19 cellular contexts compared by ENCODE assay signal in the genomic region with DNA sequence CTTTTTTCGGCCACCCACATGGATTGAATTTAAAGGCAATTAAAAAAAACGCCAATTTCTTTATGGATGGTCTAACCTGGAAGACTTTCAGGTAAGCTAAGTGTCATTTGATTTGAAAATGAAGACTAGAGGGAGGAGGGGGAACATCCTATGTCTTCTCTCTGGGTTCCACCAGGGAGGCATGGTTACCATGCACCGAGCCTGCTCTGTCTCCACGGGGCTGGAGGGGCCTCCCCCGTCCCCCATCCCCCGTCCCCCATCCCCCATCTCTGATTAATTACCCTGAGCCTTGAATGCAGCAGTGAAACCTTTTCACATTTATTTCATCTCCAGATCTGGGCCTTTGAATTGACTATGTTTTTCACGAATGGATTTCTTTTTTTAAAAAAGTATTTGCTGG.
"Had no signal": no experiment of that assay in that cellular context is flagged by ENCODE, and none has a peak within 500 bp of the region (broad histone marks: within the 10 kb centered on the region; RNA-seq: fewer than 3 reads in every experiment).

No MANE protein-coding gene starts in this region.

- H3K4me1 ChIP-seq: psoas muscle had no signal

- ATAC-seq: effector memory CD8-positive, alpha-beta T cell; gastroesophageal sphincter; psoas muscle had no signal

- H3K27me3 ChIP-seq: brain microvascular endothelial cell, gastroesophageal sphincter, right atrium auricular region had no signal

- H3K9me3 ChIP-seq: gastroesophageal sphincter, psoas muscle, right atrium auricular region had no signal

- H3K27ac ChIP-seq: brain microvascular endothelial cell, psoas muscle, right atrium auricular region had no signal

- H3K4me3 ChIP-seq: gastroesophageal sphincter, psoas muscle, right atrium auricular region had no signal

- DNase-seq: activated CD4-positive, alpha-beta memory T cell treated with anti-CD3 and anti-CD28 coated beads, Interleukin-2, amount 10 ng/mL, durations not matched to agents 7 days and 5 days; activated CD4-positive, alpha-beta T cell treated with anti-CD3 and anti-CD28 coated beads for 1 hour; activated CD4-positive, alpha-beta T cell treated with anti-CD3 and anti-CD28 coated beads, Interleukin-2, amount 10 ng/mL, durations not matched to agents 7 days and 5 days; activated CD8-positive, alpha-beta memory T cell treated with anti-CD3 and anti-CD28 coated beads, Interleukin-2, amount 50 U/mL, for 48 hours; activated gamma-delta T cell; activated naive CD4-positive, alpha-beta T cell treated with anti-CD3 and anti-CD28 coated beads, Interleukin-2, amount 10 ng/mL, durations not matched to agents 7 days and 5 days; activated naive CD8-positive, alpha-beta T cell treated with anti-CD3 and anti-CD28 coated beads, Interleukin-2, amount 10 ng/mL, durations not matched to agents 7 days and 5 days; activated T-cell treated with anti-CD3 and anti-CD28 coated beads, Interleukin-2, amount 50 U/mL, for 24 hours; effector memory CD8-positive, alpha-beta T cell; hippocampal formation; mammary epithelial cell; nucleus accumbens; psoas muscle; stimulated activated CD4-positive, alpha-beta T cell treated with anti-CD3 and anti-CD28 coated beads, Interleukin-2, amount 100 ng/mL, for 48 hours; stimulated activated naive CD4-positive, alpha-beta T cell treated with Interleukin-2 at 50 U/mL for 16 hours; T-helper 2 cell had no signal
